In genomic region chr19:10802479-10802878, GRCh38 we compare ENCODE assay signal across 24 cellular contexts. TPM values are rescaled to one million over a fixed set of nuclear protein-coding genes. Genes with fewer than 3 reads are reported as not detected.
DNase-seq lines count a peak whose midpoint lies in the region; ATAC-seq and TF ChIP-seq lines count a peak whose summit lies in the region.
"Had no signal": no experiment of that assay in that cellular context is flagged by ENCODE, and none has a peak within 500 bp of the region (broad histone marks: within the 10 kb centered on the region; RNA-seq: fewer than 3 reads in every experiment).

No MANE protein-coding gene starts in this region.

- no peaks in the 10 kb centered on the region for H3K9me3 Mint-ChIP-seq in activated CD4-positive, alpha-beta T cell treated with anti-CD3 and anti-CD28 coated beads for 36 hours (ENCODE audit: low read depth)
- no peaks in the 10 kb centered on the region for H3K9me3 Mint-ChIP-seq in activated CD4-positive, alpha-beta T cell treated with anti-CD3 and anti-CD28 coated beads, Interleukin-2, amount 10 ng/mL, durations not matched to agents 7 days and 5 days
- H3K9me3 Mint-ChIP-seq in natural killer cell (no peaks in the 10 kb centered on the region), endodermal cell (no peaks in the 10 kb centered on the region)
- H3K9me3 Mint-ChIP-seq in natural killer cell treated with Interleukin-12 subunit alpha and Interleukin-12 subunit beta and Interleukin-15 and Interleukin-18, amount 100 ng/mL, for 72 hours = no peaks in the 10 kb centered on the region
- H3K9me3 Mint-ChIP-seq: GM23338, H9 had no signal

- POLR2A ChIA-PET in activated CD4-positive, alpha-beta T cell treated with anti-CD3 and anti-CD28 coated beads for 36 hours (lab: Charles Lee) = no interaction called here
- POLR2A ChIA-PET in activated CD4-positive, alpha-beta T cell treated with anti-CD3 and anti-CD28 coated beads, Interleukin-2, amount 10 ng/mL, durations not matched to agents 7 days and 5 days (lab: Charles Lee) = no interaction called here

- peaks cover 39% of the 10 kb centered on the region for H3K36me3 Mint-ChIP-seq in activated CD4-positive, alpha-beta T cell treated with anti-CD3 and anti-CD28 coated beads for 36 hours (ENCODE audit: low read depth)
- peaks cover 38% of the 10 kb centered on the region for H3K36me3 Mint-ChIP-seq in activated CD4-positive, alpha-beta T cell treated with anti-CD3 and anti-CD28 coated beads, Interleukin-2, amount 10 ng/mL, durations not matched to agents 7 days and 5 days (ENCODE audit: low read depth)
- H3K36me3 Mint-ChIP-seq in natural killer cell (peaks cover 9% of the 10 kb centered on the region), endodermal cell (ENCODE audit: low read depth) (peaks cover 64% of the 10 kb centered on the region)
- peaks cover 7% of the 10 kb centered on the region for H3K36me3 Mint-ChIP-seq in natural killer cell treated with Interleukin-12 subunit alpha and Interleukin-12 subunit beta and Interleukin-15 and Interleukin-18, amount 100 ng/mL, for 72 hours

- H3K27me3 ChIP-seq in endodermal cell (ENCODE audit: control insufficient read depth, insufficient read depth, low read length, poor library complexity, severe bottlenecking) = no peaks in the 10 kb centered on the region
- H3K27me3 ChIP-seq: BE2C, SJCRH30 had no signal

- H3K36me3 ChIP-seq in endodermal cell (ENCODE audit: control insufficient read depth, insufficient read depth, low read length) = peaks cover 42% of the 10 kb centered on the region

- H3K9me3 ChIP-seq in endodermal cell (ENCODE audit: control insufficient read depth, low read length) = no peaks in the 10 kb centered on the region
- H3K9me3 ChIP-seq: BE2C, SJCRH30 had no signal

- peaks cover 27% of the 10 kb centered on the region for H3K4me1 Mint-ChIP-seq in activated CD4-positive, alpha-beta T cell treated with anti-CD3 and anti-CD28 coated beads for 36 hours
- peaks cover 21% of the 10 kb centered on the region for H3K4me1 Mint-ChIP-seq in activated CD4-positive, alpha-beta T cell treated with anti-CD3 and anti-CD28 coated beads, Interleukin-2, amount 10 ng/mL, durations not matched to agents 7 days and 5 days
- H3K4me1 Mint-ChIP-seq in natural killer cell = peaks cover 23 to 38% of the 10 kb centered on the region in 2 donors
- peaks cover 37 to 52% of the 10 kb centered on the region in 2 donors for H3K4me1 Mint-ChIP-seq in natural killer cell treated with Interleukin-12 subunit alpha and Interleukin-12 subunit beta and Interleukin-15 and Interleukin-18, amount 100 ng/mL, for 72 hours (ENCODE audit: low read depth in 2 of 2)
- peaks cover 5% of the 10 kb centered on the region for H3K4me1 Mint-ChIP-seq in endodermal cell
- H3K4me1 Mint-ChIP-seq: GM23338, H9 had no signal

- H3K9ac ChIP-seq in endodermal cell (ENCODE audit: extremely low read depth, low read length, poor library complexity, severe bottlenecking) = no peak overlapping the region
- H3K9ac ChIP-seq: KMS-11 had no signal

- H3K4me3 Mint-ChIP-seq in activated CD4-positive, alpha-beta T cell treated with anti-CD3 and anti-CD28 coated beads for 36 hours = no peak overlapping the region
- no peak overlapping the region for H3K4me3 Mint-ChIP-seq in activated CD4-positive, alpha-beta T cell treated with anti-CD3 and anti-CD28 coated beads, Interleukin-2, amount 10 ng/mL, durations not matched to agents 7 days and 5 days
- no peak overlapping the region for H3K4me3 Mint-ChIP-seq in natural killer cell
- H3K4me3 Mint-ChIP-seq in natural killer cell treated with Interleukin-12 subunit alpha and Interleukin-12 subunit beta and Interleukin-15 and Interleukin-18, amount 100 ng/mL, for 72 hours = no peak overlapping the region
- H3K4me3 Mint-ChIP-seq in endodermal cell = no peak overlapping the region
- H3K4me3 Mint-ChIP-seq: GM23338, H9, HFFc6 had no signal

- no peak for ATAC-seq in activated CD4-positive, alpha-beta T cell treated with anti-CD3 and anti-CD28 coated beads for 36 hours
- no peak for ATAC-seq in natural killer cell
- ATAC-seq in natural killer cell treated with Interleukin-12 subunit alpha and Interleukin-12 subunit beta and Interleukin-15 and Interleukin-18, amount 100 ng/mL, for 72 hours = no peak
- ATAC-seq: GM23338, Right ventricle myocardium inferior had no signal

- CTCF ChIA-PET in activated CD4-positive, alpha-beta T cell treated with anti-CD3 and anti-CD28 coated beads for 36 hours (lab: Charles Lee) = no interaction called here
- CTCF ChIA-PET in activated CD4-positive, alpha-beta T cell treated with anti-CD3 and anti-CD28 coated beads, Interleukin-2, amount 10 ng/mL, durations not matched to agents 7 days and 5 days (lab: Charles Lee) = no interaction called here

- DNase-seq in activated CD4-positive, alpha-beta T cell treated with anti-CD3 and anti-CD28 coated beads for 36 hours = no peak
- DNase-seq in activated CD4-positive, alpha-beta T cell treated with anti-CD3 and anti-CD28 coated beads, Interleukin-2, amount 10 ng/mL, durations not matched to agents 7 days and 5 days = no peak
- DNase-seq in natural killer cell (no peak), endodermal cell (no peak), GM13977 (ENCODE audit: low spot score) (no peak), DMS114 treated with DMSO at 0.1 percent for 48 hours (lab: John Stamatoyannopoulos, UW; ENCODE audit: unreplicated experiment) (no peak)
- DNase-seq in natural killer cell treated with Interleukin-12 subunit alpha and Interleukin-12 subunit beta and Interleukin-15 and Interleukin-18, amount 100 ng/mL, for 72 hours (ENCODE audit: low spot score) = no peak
- DNase-seq: 8988T, ACHN, BE2C, H9, HFFc6, MM.1S, NCI-H1048, NCI-H1417, NCI-H1694, NCI-H2029 treated with DMSO at 0.1 percent for 48 hours, NCI-H446 treated with DMSO at 0.1 percent for 48 hours, NCI-H526 treated with DMSO at 0.1 percent for 48 hours, PC-9, SJCRH30 had no signal

- in situ Hi-C loops in GM13977 (cut with MboI; ENCODE audit: low pct_unique_long_range_greater_than_20kb, low sequenced_read_pairs, unreplicated experiment) = no loop called here

- H3K27ac Mint-ChIP-seq in activated CD4-positive, alpha-beta T cell treated with anti-CD3 and anti-CD28 coated beads for 36 hours = peak overlapping the region; percentile 19
- H3K27ac Mint-ChIP-seq in activated CD4-positive, alpha-beta T cell treated with anti-CD3 and anti-CD28 coated beads, Interleukin-2, amount 10 ng/mL, durations not matched to agents 7 days and 5 days = no peak overlapping the region
- H3K27ac Mint-ChIP-seq in natural killer cell (peak overlapping the region; percentile 31 to 82), endodermal cell (peak overlapping the region; percentile 91)
- peak overlapping the region in 1 of 2 donors; percentile 86 for H3K27ac Mint-ChIP-seq in natural killer cell treated with Interleukin-12 subunit alpha and Interleukin-12 subunit beta and Interleukin-15 and Interleukin-18, amount 100 ng/mL, for 72 hours
- H3K27ac Mint-ChIP-seq: GM23338, HFFc6 had no signal

- no peaks in the 10 kb centered on the region for H3K4me1 ChIP-seq in endodermal cell (ENCODE audit: control insufficient read depth, insufficient read depth, low read length)
- H3K4me1 ChIP-seq: BE2C, SJCRH30 had no signal

- no peak overlapping the region for H3K27ac ChIP-seq in endodermal cell (ENCODE audit: low read depth, low read length)
- H3K27ac ChIP-seq: KMS-11, PC-9, SJCRH30 had no signal

- TF ChIP-seq CTCF in natural killer cell (IDR thresholded peaks at IDR 0.05) (no peak), endodermal cell (conservative IDR thresholded peaks at IDR 0.05) (no peak), GM13977 (IDR thresholded peaks at IDR 0.05; ENCODE audit: extremely low read depth, insufficient read depth, missing control alignments) (no peak)

- WGBS in endodermal cell (ENCODE audit: insufficient coverage in 1 of 2, insufficient read length in 1 of 2), 2 experiments = 99 to 100% methylated on average over 5 of the region's 5 CpGs

- no peak overlapping the region for H3K4me3 ChIP-seq in endodermal cell (ENCODE audit: low read length)
- H3K4me3 ChIP-seq: GM23338, PC-9, SJCRH30 had no signal

- no peaks in the 10 kb centered on the region for H3K27me3 Mint-ChIP-seq in activated CD4-positive, alpha-beta T cell treated with anti-CD3 and anti-CD28 coated beads for 36 hours
- no peaks in the 10 kb centered on the region for H3K27me3 Mint-ChIP-seq in activated CD4-positive, alpha-beta T cell treated with anti-CD3 and anti-CD28 coated beads, Interleukin-2, amount 10 ng/mL, durations not matched to agents 7 days and 5 days
- H3K27me3 Mint-ChIP-seq in natural killer cell (ENCODE audit: low read depth in 2 of 2) (no peaks in the 10 kb centered on the region), endodermal cell (ENCODE audit: insufficient read depth) (no peaks in the 10 kb centered on the region)
- no peaks in the 10 kb centered on the region for H3K27me3 Mint-ChIP-seq in natural killer cell treated with Interleukin-12 subunit alpha and Interleukin-12 subunit beta and Interleukin-15 and Interleukin-18, amount 100 ng/mL, for 72 hours

- intact Hi-C loops in activated CD4-positive, alpha-beta T cell treated with anti-CD3 and anti-CD28 coated beads for 36 hours (cut with DNase I, micrococcal nuclease) = no loop called here
- intact Hi-C loops in natural killer cell (cut with micrococcal nuclease) = no loop called here

RNA-seq across cellular contexts. Expression of gene TMED1, which starts 33.5 kb away (rescaled TPM):
- total RNA-seq in activated CD4-positive, alpha-beta T cell treated with anti-CD3 and anti-CD28 coated beads for 36 hours = 10 to 100 TPM in 1 of 2 experiments, 1 to 10 TPM in 1; 8.7 to 15.3 TPM
- 10 to 100 TPM in 1 of 2 experiments, 1 to 10 TPM in 1; 8.6 to 11.2 TPM for total RNA-seq in activated CD4-positive, alpha-beta T cell treated with anti-CD3 and anti-CD28 coated beads, Interleukin-2, amount 10 ng/mL, durations not matched to agents 7 days and 5 days
- total RNA-seq in natural killer cell (10 to 100 TPM; 20.5 to 27.8 (median 27.4) TPM), endodermal cell (10 to 100 TPM; 19.7 to 34.5 TPM)
- total RNA-seq in natural killer cell treated with Interleukin-12 subunit alpha and Interleukin-12 subunit beta and Interleukin-15 and Interleukin-18, amount 100 ng/mL, for 72 hours = 10 to 100 TPM; 15.2 to 24.1 TPM
- 33.2 TPM for polyA plus RNA-seq in endodermal cell (2013, experiment 1 of 2)
- 32.3 TPM for polyA plus RNA-seq in endodermal cell (2013, experiment 2 of 2)

RNA-seq across cellular contexts. Expression of gene C19orf38, which starts 45.7 kb away (rescaled TPM):
- total RNA-seq in activated CD4-positive, alpha-beta T cell treated with anti-CD3 and anti-CD28 coated beads for 36 hours = 1 to 10 TPM; 2.7 to 3.6 TPM
- total RNA-seq in activated CD4-positive, alpha-beta T cell treated with anti-CD3 and anti-CD28 coated beads, Interleukin-2, amount 10 ng/mL, durations not matched to agents 7 days and 5 days = 1 to 10 TPM; 2.4 TPM
- 1 to 10 TPM; 2.9 to 9.9 (median 6.2) TPM for total RNA-seq in natural killer cell
- total RNA-seq in natural killer cell treated with Interleukin-12 subunit alpha and Interleukin-12 subunit beta and Interleukin-15 and Interleukin-18, amount 100 ng/mL, for 72 hours = 10 to 100 TPM in 1 of 2 donors, 1 to 10 TPM in 1; 2.7 to 12.0 TPM
- under 1 TPM in 1 of 2 donors, not detected in 1; 0.24 TPM for total RNA-seq in endodermal cell
- not detected for polyA plus RNA-seq in endodermal cell (2013, experiment 1 of 2)
- polyA plus RNA-seq in endodermal cell (2013, experiment 2 of 2) = not detected
- total RNA-seq: GM23338, H9, SJCRH30 had no signal
